Comparison of ENCODE assay signal across 9 cellular contexts in the genomic region with DNA sequence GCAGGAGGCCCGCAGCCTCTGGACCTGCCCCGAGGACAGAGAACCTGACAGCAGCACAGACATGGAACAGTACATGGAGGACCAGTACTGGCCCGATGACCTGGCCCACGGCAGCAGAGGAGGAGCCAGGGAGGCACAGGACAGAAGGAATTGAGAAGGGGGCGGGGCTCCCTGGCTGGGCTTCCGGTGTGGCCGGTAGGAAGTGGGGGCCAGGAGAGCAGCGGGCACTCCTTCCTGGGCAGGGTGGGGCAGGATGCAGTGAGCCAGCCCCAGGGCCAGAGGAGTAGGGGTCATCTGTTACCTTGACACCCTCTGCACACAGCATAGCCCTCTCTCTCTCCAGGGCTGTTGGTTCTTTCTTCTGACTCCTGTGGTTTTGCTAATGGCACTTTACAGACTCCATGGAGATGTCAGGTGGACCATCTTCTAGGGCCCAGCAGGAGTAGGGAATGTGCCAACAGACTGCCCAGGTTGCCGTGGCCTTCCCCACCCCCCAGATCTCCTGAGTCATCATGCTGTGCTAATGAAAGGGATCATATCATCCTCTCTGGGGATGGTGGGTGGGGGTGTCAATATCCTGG. TPM values are rescaled to one million over a fixed set of nuclear protein-coding genes. Genes with fewer than 3 reads are reported as not detected.
DNase-seq lines count a peak whose midpoint lies in the region; ATAC-seq and TF ChIP-seq lines count a peak whose summit lies in the region.
"Had no signal": no experiment of that assay in that cellular context is flagged by ENCODE, and none has a peak within 500 bp of the region (broad histone marks: within the 10 kb centered on the region; RNA-seq: fewer than 3 reads in every experiment).

No MANE protein-coding gene starts in this region.

- H3K9me3 ChIP-seq in H9 (ENCODE audit: control insufficient read depth, low read depth, low read length) (no peaks in the 10 kb centered on the region), ascending aorta (no peaks in the 10 kb centered on the region)

- H3K27ac Mint-ChIP-seq in H9 (peak overlapping the region; percentile 56 to 73 (median 73); a peak in 6 of 7 replicates), memory B cell (peak overlapping the region; percentile 79)

- H4K8ac ChIP-seq in H9 (replicated peaks; ENCODE audit: insufficient read length, low read depth, low read length): no peak overlapping the region

- H3K4ac ChIP-seq in H9 (ENCODE audit: low read depth, low read length): no peak overlapping the region

- no peak overlapping the region for H3K27ac ChIP-seq in H9 (ENCODE audit: insufficient read length, low read depth, low read length)
- peak overlapping the region; percentile 30 to 56 for H3K27ac ChIP-seq in ascending aorta

- no peak for ATAC-seq in memory B cell (ENCODE audit: low read depth)

- H2BK12ac ChIP-seq in H9 (ENCODE audit: insufficient read length, low read depth, low read length): no peak overlapping the region

- H4K91ac ChIP-seq in H9 (ENCODE audit: insufficient read length, low read depth, low read length): no peak overlapping the region

- in situ Hi-C loops in GM13976 (cut with MboI; ENCODE audit: low sequenced_read_pairs, unreplicated experiment): no loop called here

- peaks cover 49 to 74% of the 10 kb centered on the region in 2 donors for H3K36me3 ChIP-seq in ascending aorta

- no peak overlapping the region for H3K4me2 ChIP-seq in H9 (ENCODE audit: insufficient read depth, insufficient read length, low read length)

- H2AK5ac ChIP-seq in H9 (ENCODE audit: insufficient read length, low read length): no peak overlapping the region

- no peak overlapping the region for H2AFZ ChIP-seq in H9 (ENCODE audit: low read length)

- no peak overlapping the region for H2BK15ac ChIP-seq in H9 (ENCODE audit: low read depth, low read length)

- WGBS in H9 (ENCODE audit: extremely low coverage, insufficient read length, low lambda C conversion rate): no CpG with 5 or more reads among the region's 9 CpGs

- H3K23me2 ChIP-seq in H9 (ENCODE audit: insufficient read length, low read depth, low read length, poor library complexity, severe bottlenecking): no peaks in the 10 kb centered on the region

- no peak overlapping the region for H3K23ac ChIP-seq in H9 (ENCODE audit: insufficient read length, low read depth, low read length)

- no peak overlapping the region for H2BK20ac ChIP-seq in H9 (ENCODE audit: low read depth, low read length, poor library complexity, severe bottlenecking)

- intact Hi-C loops in ascending aorta (cut with DNase I): no loop called here

- DNase-seq in A172 (ENCODE audit: low spot score) (peak; percentile 64), H9 (no peak), ascending aorta (ENCODE audit: low spot score in 2 of 2) (no peak), memory B cell (ENCODE audit: low spot score in 2 of 2) (no peak), GM13976 (ENCODE audit: low spot score) (no peak), GM03348 (ENCODE audit: low spot score) (no peak), EL (no peak)
- DNase-seq in activated CD8-positive, alpha-beta memory T cell treated with anti-CD3 and anti-CD28 coated beads, Interleukin-2, amount 50 U/mL, for 48 hours: no peak
- DNase-seq: occipital lobe had no signal

- H4K5ac ChIP-seq in H9 (ENCODE audit: insufficient read length, low read depth, low read length): no peak overlapping the region

- H3K4me3 Mint-ChIP-seq in H9 (no peak overlapping the region), memory B cell (peak overlapping the region; percentile 41)

- H3K36me3 Mint-ChIP-seq in H9 (ENCODE audit: insufficient read depth in 1 of 3, low read depth in 3 of 3) (peaks cover 48 to 89% (median 77%) of the 10 kb centered on the region in 3 experiments; a peak in 6 of 7 replicates), memory B cell (peaks cover 35% of the 10 kb centered on the region)

- no peak overlapping the region for H3K18ac ChIP-seq in H9 (ENCODE audit: insufficient read length, low read depth, low read length)

- TF ChIP-seq CTCF in H9 (conservative IDR thresholded peaks at IDR 0.05): no peak
- TF ChIP-seq CTCF in ascending aorta (IDR thresholded peaks at IDR 0.05): no peak
- TF ChIP-seq CTCF in GM13976 (IDR thresholded peaks at IDR 0.05; ENCODE audit: borderline replicate concordance, control extremely low read depth, extremely low read depth, insufficient read depth, missing control alignments): no peak

- H3K27me3 Mint-ChIP-seq in H9 (ENCODE audit: low read depth) (no peaks in the 10 kb centered on the region), memory B cell (no peaks in the 10 kb centered on the region)

- no peak overlapping the region for H3K9ac ChIP-seq in H9 (ENCODE audit: extremely low read depth, insufficient read length, low read length)

- H3K4me1 ChIP-seq in H9 (ENCODE audit: insufficient read depth, low read length): no peaks in the 10 kb centered on the region
- H3K4me1 ChIP-seq in ascending aorta: peaks cover 0 to under 1% of the 10 kb centered on the region in 2 donors

- H3T11ph ChIP-seq in H9 (ENCODE audit: low read length): no peak overlapping the region

- H3K14ac ChIP-seq in H9 (ENCODE audit: insufficient read depth, low read length): no peak overlapping the region

- no peak overlapping the region for H2BK120ac ChIP-seq in H9 (ENCODE audit: low read depth, low read length, poor library complexity, severe bottlenecking)

- H3K79me2 ChIP-seq in H9 (ENCODE audit: insufficient read depth, low read length): peaks cover 22% of the 10 kb centered on the region; the same call in 1 of the 2 replicates

- H3K27me3 ChIP-seq in H9 (ENCODE audit: insufficient read depth, low read length) (no peaks in the 10 kb centered on the region), ascending aorta (no peaks in the 10 kb centered on the region)

- H3K56ac ChIP-seq in H9 (ENCODE audit: insufficient read length, low read depth, low read length): no peak overlapping the region

- peaks cover 5% of the 10 kb centered on the region for H4K20me1 ChIP-seq in H9 (ENCODE audit: control insufficient read depth, insufficient read depth, insufficient read length)

- H3K9me3 Mint-ChIP-seq in H9 (no peaks in the 10 kb centered on the region), memory B cell (no peaks in the 10 kb centered on the region)

- H3K4me1 Mint-ChIP-seq in H9: peaks cover 7 to 15% of the 10 kb centered on the region in 2 experiments
- H3K4me1 Mint-ChIP-seq in memory B cell: peaks cover 42% of the 10 kb centered on the region

- peaks cover 8% of the 10 kb centered on the region for H3K79me1 ChIP-seq in H9 (ENCODE audit: insufficient read depth, low read depth, low read length, poor library complexity, severe bottlenecking)

- no peak overlapping the region for H2BK5ac ChIP-seq in H9 (ENCODE audit: insufficient read length, low read length)

- H3K4me3 ChIP-seq in ascending aorta: no peak overlapping the region

RNA-seq across cellular contexts. Expression of gene ISG20, which starts 8.6 kb away (rescaled TPM):
- total RNA-seq in A172 (2014; rRNA removed; shearing (Covaris generic)): 3.8 and 7.7 TPM in 2 replicates
- 4.4 and 7.4 TPM in 2 replicates for total RNA-seq in H9 (2021)
- 5.3 TPM for total RNA-seq in ascending aorta
- total RNA-seq: occipital lobe had no signal

RNA-seq across cellular contexts. Expression of gene AEN, which starts 9.1 kb away (rescaled TPM):
- 32.7 and 37.0 TPM in 2 replicates for total RNA-seq in A172 (2014; rRNA removed; shearing (Covaris generic))
- total RNA-seq in H9 (2021): 132 and 136 TPM in 2 replicates
- 13.5 TPM for total RNA-seq in ascending aorta
